16 cellular contexts compared by ENCODE assay signal in genomic region chr4:107894138-107894603, GRCh38. TPM values are rescaled to one million over a fixed set of nuclear protein-coding genes. Genes with fewer than 3 reads are reported as not detected.
DNase-seq lines count a peak whose midpoint lies in the region; ATAC-seq and TF ChIP-seq lines count a peak whose summit lies in the region.
"Had no signal": no experiment of that assay in that cellular context is flagged by ENCODE, and none has a peak within 500 bp of the region (broad histone marks: within the 10 kb centered on the region; RNA-seq: fewer than 3 reads in every experiment).

No MANE protein-coding gene starts in this region.

- no peak for TF ChIP-seq EP300 in gastroesophageal sphincter (IDR thresholded peaks at IDR 0.05)

- no TSS peak for BruUV-seq in A673 (replicated peaks; lab: Mats Ljungman, UMichigan)

- no peaks in the 10 kb centered on the region for H3K27me3 Mint-ChIP-seq in neural progenitor cell (ENCODE audit: insufficient read depth, low read depth)

- CTCF ChIA-PET in A673 (lab: Charles Lee): no interaction called here

- no peak overlapping the region for H3K4me3 ChIP-seq in gastroesophageal sphincter
- H3K4me3 ChIP-seq in neural progenitor cell: no peak overlapping the region
- no peak overlapping the region for H3K4me3 ChIP-seq in A673 (ENCODE audit: low read depth, low read length, poor library complexity, severe bottlenecking)
- H3K4me3 ChIP-seq: GM12878, SJCRH30 had no signal

- DNase-seq in left ventricle myocardium superior: no peak
- DNase-seq in left cardiac atrium: no peak
- peak; percentile 65 for DNase-seq in neural progenitor cell (ENCODE audit: low spot score)
- no peak for DNase-seq in A673 (ENCODE audit: low spot score)
- DNase-seq in NOMO-1 treated with DMSO at 0.1 percent for 48 hours (lab: John Stamatoyannopoulos, UW; ENCODE audit: unreplicated experiment): no peak
- DNase-seq: Calu3; CD4-positive, alpha-beta T cell; HCEC 1CT; NCI-H1436; NCI-H345; SJCRH30 had no signal

- POLR2A ChIA-PET in A673 (lab: Charles Lee; ENCODE audit: low non-redundant PET): no interaction called here

- ATAC-seq in left ventricle myocardium superior (peak; percentile 55), left cardiac atrium (no peak), gastroesophageal sphincter (no peak), HG02610 (IDR thresholded peaks at IDR 0.05; ENCODE audit: unreplicated experiment) (no peak)
- ATAC-seq: GM12878 had no signal

- peak overlapping the region; percentile 63 for H3K4me2 ChIP-seq in neural progenitor cell

- H3K4me3 Mint-ChIP-seq in neural progenitor cell: no peak overlapping the region
- H3K4me3 Mint-ChIP-seq: B cell; CD4-positive, alpha-beta T cell; IgD-negative memory B cell had no signal

- H3K9me3 ChIP-seq in gastroesophageal sphincter (no peaks in the 10 kb centered on the region), neural progenitor cell (ENCODE audit: low read depth) (peaks cover 10% of the 10 kb centered on the region), A673 (ENCODE audit: low read depth, low read length, poor library complexity, severe bottlenecking) (peaks cover 2% of the 10 kb centered on the region)
- H3K9me3 ChIP-seq: SJCRH30 had no signal

- no peaks in the 10 kb centered on the region for H3K36me3 ChIP-seq in gastroesophageal sphincter
- peaks cover 6% of the 10 kb centered on the region for H3K36me3 ChIP-seq in neural progenitor cell
- no peaks in the 10 kb centered on the region for H3K36me3 ChIP-seq in A673 (ENCODE audit: insufficient read depth, low read length, poor library complexity, severe bottlenecking)
- H3K36me3 ChIP-seq: SJCRH30 had no signal

- H3K9me3 Mint-ChIP-seq in neural progenitor cell: peaks cover 11% of the 10 kb centered on the region
- H3K9me3 Mint-ChIP-seq: CD4-positive, alpha-beta T cell had no signal

- H3K27ac ChIP-seq in gastroesophageal sphincter (peak overlapping the region in 3 of 4 donors; percentile 77 to 87 (median 85)), neural progenitor cell (peak overlapping the region; percentile 68), A673 (ENCODE audit: low read depth, low read length, poor library complexity, severe bottlenecking) (no peak overlapping the region)
- H3K27ac ChIP-seq: SJCRH30 had no signal

- TF ChIP-seq CTCF in gastroesophageal sphincter (IDR thresholded peaks at IDR 0.05): no peak
- no peak for TF ChIP-seq CTCF in neural progenitor cell (IDR thresholded peaks at IDR 0.05)
- no peak for TF ChIP-seq CTCF in A673 (conservative IDR thresholded peaks at IDR 0.05; ENCODE audit: low read depth, low read length)

- H3K4me1 ChIP-seq in gastroesophageal sphincter (peaks cover 25 to 64% (median 34%) of the 10 kb centered on the region in 3 donors), neural progenitor cell (peaks cover 22% of the 10 kb centered on the region), A673 (ENCODE audit: insufficient read depth, low read length, poor library complexity, severe bottlenecking) (peaks cover 4% of the 10 kb centered on the region)

- no peak overlapping the region for H2AFZ ChIP-seq in neural progenitor cell (replicated peaks)

- no peak overlapping the region for H3K9ac ChIP-seq in neural progenitor cell

- no peaks in the 10 kb centered on the region for H3K79me2 ChIP-seq in neural progenitor cell (ENCODE audit: low read depth)

- WGBS in gastroesophageal sphincter (ENCODE audit: low coverage in 1 of 2), 2 donors: 65 to 73% methylated on average over 4 of the region's 6 CpGs

- intact Hi-C loops in left ventricle myocardium superior (cut with micrococcal nuclease) (loop anchor here (10.0 kb wide), 1 partner anchor 69 kb away; the partner anchor contains the start of gene SGMS2), left cardiac atrium (cut with DNase I) (loop anchor here in 1 of 2 donors (10.0 kb wide), 1 partner anchor 69 kb away; the partner anchor contains the start of gene SGMS2), A673 (cut with micrococcal nuclease; ENCODE audit: unreplicated experiment) (no loop called here)

- no peaks in the 10 kb centered on the region for H4K20me1 ChIP-seq in neural progenitor cell (ENCODE audit: low read depth)

- H3K27me3 ChIP-seq in gastroesophageal sphincter (no peaks in the 10 kb centered on the region), neural progenitor cell (no peaks in the 10 kb centered on the region), A673 (replicated peaks; ENCODE audit: insufficient read depth, low read depth, low read length, poor library complexity) (no peaks in the 10 kb centered on the region)
- H3K27me3 ChIP-seq: SJCRH30 had no signal

- H3K36me3 Mint-ChIP-seq in neural progenitor cell: no peaks in the 10 kb centered on the region
- H3K36me3 Mint-ChIP-seq: IgD-negative memory B cell had no signal

- no peaks in the 10 kb centered on the region for H3K4me1 Mint-ChIP-seq in neural progenitor cell
- H3K4me1 Mint-ChIP-seq: B cell, IgD-negative memory B cell had no signal

- TF ChIP-seq POLR2A in gastroesophageal sphincter (IDR thresholded peaks at IDR 0.05): no peak

- peaks cover 16% of the 10 kb centered on the region for H3F3A ChIP-seq in neural progenitor cell (ENCODE audit: low read depth)

- no peak overlapping the region for H3K27ac Mint-ChIP-seq in neural progenitor cell
- H3K27ac Mint-ChIP-seq: B cell; CD4-positive, alpha-beta T cell; IgD-negative memory B cell had no signal

RNA-seq across cellular contexts. Expression of gene CYP2U1, which starts 37.2 kb away (rescaled TPM):
- 8.1 TPM for total RNA-seq in left ventricle myocardium superior
- total RNA-seq in left cardiac atrium: 10 to 100 TPM in 1 of 2 donors, 1 to 10 TPM in 1; 9.4 to 10.8 TPM
- 10 to 100 TPM; 14.9 to 34.0 (median 27.3) TPM for total RNA-seq in gastroesophageal sphincter
- 6.4 and 8.4 TPM in 2 replicates for total RNA-seq in neural progenitor cell (ENCODE audit: low replicate concordance)
- total RNA-seq in A673 (2021): 0.82 and 1.5 TPM in 2 replicates
